Comparison of ENCODE assay signal across 31 cellular contexts in the genomic region with DNA sequence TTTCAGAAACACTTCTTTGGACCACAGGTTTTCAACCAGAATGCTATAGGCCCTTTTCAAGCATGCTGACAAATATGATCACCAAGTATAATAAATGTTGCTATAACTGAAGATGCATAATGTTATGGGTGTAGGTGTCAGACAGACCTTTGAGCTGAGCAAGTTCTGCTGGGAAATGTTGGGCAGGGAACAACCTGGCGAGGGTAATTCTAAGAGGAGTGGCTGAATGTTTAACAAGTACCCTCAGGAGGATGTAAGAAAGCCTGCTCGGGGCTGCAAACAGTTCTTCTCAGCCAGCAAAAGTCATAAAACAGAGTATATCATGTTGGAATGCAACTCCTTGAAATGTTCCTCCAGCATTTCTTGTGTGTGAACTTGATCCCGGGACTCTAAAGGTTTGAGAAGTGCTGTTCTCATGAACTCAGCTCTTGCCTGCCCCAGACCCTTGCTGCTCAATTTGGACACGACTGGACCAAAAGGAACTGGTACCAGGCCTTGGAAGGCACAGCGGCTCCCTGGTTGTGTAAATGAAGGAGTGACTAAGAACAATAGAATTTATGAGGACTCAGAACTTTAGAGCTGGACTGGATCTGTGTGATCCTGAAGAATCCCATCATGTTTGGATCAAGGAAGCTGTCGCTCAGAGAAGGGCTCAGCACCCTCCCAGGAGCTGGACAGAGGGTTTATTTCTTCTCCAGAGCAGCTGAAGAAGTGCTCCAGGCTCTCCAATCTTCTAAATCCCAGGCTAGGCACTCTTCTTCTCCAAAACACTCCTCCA.
"Had no signal": no experiment of that assay in that cellular context is flagged by ENCODE, and none has a peak within 500 bp of the region (broad histone marks: within the 10 kb centered on the region; RNA-seq: fewer than 3 reads in every experiment).

No MANE protein-coding gene starts in this region.

- ATAC-seq: activated CD4-positive, CD25-positive, alpha-beta regulatory T cell treated with anti-CD3 and anti-CD28 coated beads, Interleukin-2, amount 50 U/mL, for 24 hours; heart right ventricle; left ventricle myocardium superior; pancreas; sciatic nerve; stimulated activated memory B cell treated with anti-CD40 and anti-IgM and Interleukin-4, amounts not matched to agents 10 μg/mL and 1 μg/mL and 100 μg/mL, for 72 hours; stimulated activated naive CD8-positive, alpha-beta T cell treated with anti-CD3 and anti-CD28 coated beads, Interleukin-15, amount 100 ng/mL, for 72 hours had no signal

- H3K27ac Mint-ChIP-seq: activated naive CD4-positive, alpha-beta T cell treated with anti-CD3 and anti-CD28 coated beads for 36 hours; nephron progenitor cell; stimulated activated memory B cell treated with anti-CD40 and anti-IgM and Interleukin-4, amounts not matched to agents 10 μg/mL and 1 μg/mL and 100 μg/mL, for 72 hours; stimulated activated naive CD8-positive, alpha-beta T cell treated with anti-CD3 and anti-CD28 coated beads, Interleukin-15, amount 100 ng/mL, for 72 hours had no signal

- DNase-seq: activated CD4-positive, alpha-beta T cell treated with anti-CD3 and anti-CD28 coated beads for 48 hours; activated CD4-positive, alpha-beta T cell treated with anti-CD3 and anti-CD28 coated beads, Interleukin-2, amount 50 U/mL, for 48 hours; activated CD8-positive, alpha-beta memory T cell treated with anti-CD3 and anti-CD28 coated beads for 24 hours; activated effector memory CD4-positive, alpha-beta T cell treated with anti-CD3 and anti-CD28 coated beads, Interleukin-2, amount 50 U/mL, for 16 hours; activated naive CD4-positive, alpha-beta T cell treated with anti-CD3 and anti-CD28 coated beads for 36 hours; amygdala; dermis blood vessel endothelial cell; effector CD4-positive, alpha-beta T cell; esophagus squamous epithelium; foreskin melanocyte; heart right ventricle; kidney glomerular epithelial cell; left ventricle myocardium superior; naive B cell; nephron progenitor cell; pancreas; retina; stimulated activated CD4-positive, alpha-beta T cell treated with anti-CD3 and anti-CD28 coated beads, Interleukin-1b, Interleukin-23, amount 100 ng/mL, for 48 hours; stimulated activated CD4-positive, alpha-beta T cell treated with anti-CD3 and anti-CD28 coated beads, Interleukin-4, amount 100 ng/mL, for 4 hours; stimulated activated CD8-positive, alpha-beta memory T cell treated with anti-CD3 and anti-CD28 coated beads, Interleukin-4, amount 100 ng/mL, for 48 hours; stimulated activated naive CD8-positive, alpha-beta T cell treated with anti-CD3 and anti-CD28 coated beads, Interleukin-15, amount 100 ng/mL, for 72 hours; T-helper 9 cell; WERI-Rb-1 had no signal

- H3K4me3 ChIP-seq: esophagus squamous epithelium, heart right ventricle, pancreas, prostate gland, skin epidermis, tibial nerve had no signal

- H3K4me1 ChIP-seq: esophagus squamous epithelium, prostate gland had no signal

- H3K27me3 Mint-ChIP-seq: central memory CD8-positive, alpha-beta T cell; naive B cell; stimulated activated memory B cell treated with anti-CD40 and anti-IgM and Interleukin-4, amounts not matched to agents 10 μg/mL and 1 μg/mL and 100 μg/mL, for 72 hours; stimulated activated naive CD8-positive, alpha-beta T cell treated with anti-CD3 and anti-CD28 coated beads, Interleukin-15, amount 100 ng/mL, for 72 hours had no signal

- H3K27me3 ChIP-seq: esophagus squamous epithelium, heart right ventricle, pancreas, tibial nerve had no signal

- H3K27ac ChIP-seq: epithelial cell of prostate, esophagus squamous epithelium, heart right ventricle, pancreas, prostate gland, skin epidermis, WERI-Rb-1 had no signal

- H3K9me3 ChIP-seq: esophagus squamous epithelium, heart right ventricle, pancreas, prostate gland, tibial nerve had no signal

- H3K36me3 ChIP-seq: esophagus squamous epithelium, heart right ventricle, pancreas, prostate gland, tibial nerve, WERI-Rb-1 had no signal

- H3K4me3 Mint-ChIP-seq: activated naive CD4-positive, alpha-beta T cell treated with anti-CD3 and anti-CD28 coated beads for 36 hours; central memory CD8-positive, alpha-beta T cell; naive B cell; nephron progenitor cell; stimulated activated memory B cell treated with anti-CD40 and anti-IgM and Interleukin-4, amounts not matched to agents 10 μg/mL and 1 μg/mL and 100 μg/mL, for 72 hours; stimulated activated naive CD8-positive, alpha-beta T cell treated with anti-CD3 and anti-CD28 coated beads, Interleukin-15, amount 100 ng/mL, for 72 hours had no signal

- H3K9me3 Mint-ChIP-seq: activated naive CD4-positive, alpha-beta T cell treated with anti-CD3 and anti-CD28 coated beads for 36 hours; central memory CD8-positive, alpha-beta T cell; naive B cell; nephron progenitor cell; stimulated activated memory B cell treated with anti-CD40 and anti-IgM and Interleukin-4, amounts not matched to agents 10 μg/mL and 1 μg/mL and 100 μg/mL, for 72 hours; stimulated activated naive CD8-positive, alpha-beta T cell treated with anti-CD3 and anti-CD28 coated beads, Interleukin-15, amount 100 ng/mL, for 72 hours had no signal

- H3K36me3 Mint-ChIP-seq: naive B cell; stimulated activated memory B cell treated with anti-CD40 and anti-IgM and Interleukin-4, amounts not matched to agents 10 μg/mL and 1 μg/mL and 100 μg/mL, for 72 hours had no signal

- H3K4me1 Mint-ChIP-seq: naive B cell, nephron progenitor cell had no signal
